ENCODE assay signal across 25 cellular contexts in the genomic region with DNA sequence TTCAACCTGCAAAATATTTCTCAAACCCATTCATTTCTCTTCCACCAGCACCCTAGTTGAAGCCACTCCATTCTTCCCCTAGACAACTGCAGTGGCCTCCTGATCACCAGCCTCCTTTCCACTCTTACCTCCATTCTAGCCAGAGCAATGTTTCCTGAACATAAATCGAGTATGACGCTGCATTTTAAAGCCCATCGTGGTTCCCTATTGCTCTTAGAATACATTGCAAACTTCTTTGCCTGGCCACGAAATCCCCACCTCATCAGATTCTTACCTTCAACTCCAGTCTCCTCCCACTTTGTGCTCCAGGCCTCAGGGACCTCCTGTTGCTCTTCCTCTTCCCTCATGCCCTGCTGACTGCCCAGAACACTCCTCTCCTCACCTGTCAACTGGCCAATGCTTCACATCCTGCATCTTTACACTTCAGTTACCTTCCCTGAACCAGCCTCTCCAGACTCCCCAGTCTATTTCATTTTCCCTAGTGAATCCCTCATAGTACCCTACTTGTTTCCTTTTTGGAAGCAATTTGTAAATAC.
"Had no signal": no experiment of that assay in that cellular context is flagged by ENCODE, and none has a peak within 500 bp of the region (broad histone marks: within the 10 kb centered on the region; RNA-seq: fewer than 3 reads in every experiment).

No MANE protein-coding gene starts in this region.

- H3K27ac Mint-ChIP-seq: activated CD4-positive, alpha-beta memory T cell treated with anti-CD3 and anti-CD28 coated beads, Interleukin-2, amount 10 ng/mL, durations not matched to agents 7 days and 5 days; activated CD4-positive, alpha-beta T cell treated with anti-CD3 and anti-CD28 coated beads for 36 hours; activated naive CD4-positive, alpha-beta T cell treated with anti-CD3 and anti-CD28 coated beads, Interleukin-2, amount 10 ng/mL, durations not matched to agents 7 days and 5 days; activated naive CD8-positive, alpha-beta T cell treated with anti-CD3 and anti-CD28 coated beads for 36 hours; activated T-cell treated with anti-CD3 and anti-CD28 coated beads, Interleukin-2, amount 50 U/mL, for 72 hours; activated T-helper 2 cell treated with anti-CD3 and anti-CD28 coated beads, Interferon-gamma antibody, Interleukin-2, Interleukin-4, amounts not matched to agents 10 μg/mL and 5 μg/mL and 100 μg/mL, durations not matched to agents 14 hours and 24 hours and 36 hours; T-helper 17 cell had no signal

- H3K4me2 ChIP-seq: PC-9 had no signal

- H3K36me3 ChIP-seq: brain microvascular endothelial cell had no signal

- ATAC-seq: activated CD4-positive, alpha-beta T cell treated with anti-CD3 and anti-CD28 coated beads for 36 hours; activated T-cell treated with anti-CD3 and anti-CD28 coated beads, Interleukin-2, amount 50 U/mL, for 72 hours; T-helper 17 cell had no signal

- H3K36me3 Mint-ChIP-seq: activated naive CD4-positive, alpha-beta T cell treated with anti-CD3 and anti-CD28 coated beads, Interleukin-2, amount 10 ng/mL, durations not matched to agents 7 days and 5 days; activated naive CD8-positive, alpha-beta T cell treated with anti-CD3 and anti-CD28 coated beads for 36 hours had no signal

- H3K4me3 ChIP-seq: PC-9 had no signal

- H3K27me3 ChIP-seq: brain microvascular endothelial cell had no signal

- H3K27me3 Mint-ChIP-seq: activated naive CD4-positive, alpha-beta T cell treated with anti-CD3 and anti-CD28 coated beads, Interleukin-2, amount 10 ng/mL, durations not matched to agents 7 days and 5 days; T-helper 17 cell had no signal

- H3K9me3 Mint-ChIP-seq: activated CD4-positive, alpha-beta memory T cell treated with anti-CD3 and anti-CD28 coated beads, Interleukin-2, amount 10 ng/mL, durations not matched to agents 7 days and 5 days; activated naive CD4-positive, alpha-beta T cell treated with anti-CD3 and anti-CD28 coated beads, Interleukin-2, amount 10 ng/mL, durations not matched to agents 7 days and 5 days; activated T-helper 2 cell treated with anti-CD3 and anti-CD28 coated beads, Interferon-gamma antibody, Interleukin-2, Interleukin-4, amounts not matched to agents 10 μg/mL and 5 μg/mL and 100 μg/mL, durations not matched to agents 14 hours and 24 hours and 36 hours had no signal

- DNase-seq: activated CD4-positive, alpha-beta memory T cell treated with anti-CD3 and anti-CD28 coated beads, Interleukin-2, amount 10 ng/mL, durations not matched to agents 7 days and 5 days; activated CD4-positive, alpha-beta T cell treated with anti-CD3 and anti-CD28 coated beads for 36 hours; activated CD4-positive, alpha-beta T cell treated with anti-CD3 and anti-CD28 coated beads, Interleukin-2, amount 50 U/mL, for 1 hour; activated CD4-positive, CD25-positive, alpha-beta regulatory T cell; activated CD8-positive, alpha-beta memory T cell treated with anti-CD3 and anti-CD28 coated beads, Interleukin-2, amount 50 U/mL, for 4 hours; activated gamma-delta T cell treated with Interleukin-2 at 50 U/mL for 16 hours; activated naive CD4-positive, alpha-beta T cell treated with anti-CD3 and anti-CD28 coated beads, Interleukin-2, amount 10 ng/mL, durations not matched to agents 7 days and 5 days; activated naive CD8-positive, alpha-beta T cell treated with anti-CD3 and anti-CD28 coated beads for 36 hours; activated T-cell treated with anti-CD3 and anti-CD28 coated beads, Interleukin-2, amount 50 U/mL, for 72 hours; brain microvascular endothelial cell; cerebellar nuclear complex; NCI-H1092 treated with DMSO at 0.1 percent for 48 hours; NCI-H1417 treated with DMSO at 0.1 percent for 48 hours; NCI-H1694; NCI-H2029; NCI-H2107; NCI-H2171 treated with DMSO at 0.1 percent for 48 hours; NCI-H226; NCI-H526 treated with DMSO at 0.1 percent for 48 hours; NCI-H82; PC-9; SHP77 treated with DMSO at 0.1 percent for 48 hours; T-helper 17 cell; T1000 had no signal

- H3K27ac ChIP-seq: brain microvascular endothelial cell, PC-9 had no signal

- H3K4me3 Mint-ChIP-seq: activated CD4-positive, alpha-beta memory T cell treated with anti-CD3 and anti-CD28 coated beads, Interleukin-2, amount 10 ng/mL, durations not matched to agents 7 days and 5 days; activated CD4-positive, alpha-beta T cell treated with anti-CD3 and anti-CD28 coated beads for 36 hours; activated naive CD4-positive, alpha-beta T cell treated with anti-CD3 and anti-CD28 coated beads, Interleukin-2, amount 10 ng/mL, durations not matched to agents 7 days and 5 days; activated naive CD8-positive, alpha-beta T cell treated with anti-CD3 and anti-CD28 coated beads for 36 hours; activated T-cell treated with anti-CD3 and anti-CD28 coated beads, Interleukin-2, amount 50 U/mL, for 72 hours; T-helper 17 cell had no signal

- H3K4me1 Mint-ChIP-seq: activated CD4-positive, alpha-beta memory T cell treated with anti-CD3 and anti-CD28 coated beads, Interleukin-2, amount 10 ng/mL, durations not matched to agents 7 days and 5 days; activated CD4-positive, alpha-beta T cell treated with anti-CD3 and anti-CD28 coated beads for 36 hours; activated naive CD4-positive, alpha-beta T cell treated with anti-CD3 and anti-CD28 coated beads, Interleukin-2, amount 10 ng/mL, durations not matched to agents 7 days and 5 days; activated naive CD8-positive, alpha-beta T cell treated with anti-CD3 and anti-CD28 coated beads for 36 hours; T-helper 17 cell had no signal

- H2AFZ ChIP-seq: PC-9 had no signal
